18 cellular contexts compared by ENCODE assay signal in genomic region chr14:96559571-96559970, GRCh38.
"Had no signal": no experiment of that assay in that cellular context is flagged by ENCODE, and none has a peak within 500 bp of the region (broad histone marks: within the 10 kb centered on the region; RNA-seq: fewer than 3 reads in every experiment).

No MANE protein-coding gene starts in this region.

- ATAC-seq: psoas muscle, right lobe of liver, T-cell had no signal

- H3K4me2 ChIP-seq: smooth muscle cell had no signal

- H3K27me3 ChIP-seq: adrenal gland, esophagus muscularis mucosa, right lobe of liver had no signal

- H3K27ac ChIP-seq: adrenal gland, esophagus muscularis mucosa, psoas muscle, right lobe of liver, WERI-Rb-1 had no signal

- DNase-seq: activated CD4-positive, alpha-beta T cell treated with anti-CD3 and anti-CD28 coated beads, Interleukin-2, amount 50 U/mL, for 48 hours; activated naive CD4-positive, alpha-beta T cell treated with anti-CD3 and anti-CD28 coated beads, Interleukin-2, amount 10 ng/mL, durations not matched to agents 7 days and 5 days; adrenal gland; foreskin fibroblast; glutamatergic neuron; kidney glomerular epithelial cell; occipital lobe; psoas muscle; right lobe of liver; stimulated activated CD4-positive, alpha-beta T cell treated with anti-CD3 and anti-CD28 coated beads, Interleukin-4, amount 100 ng/mL, for 4 hours; stimulated activated CD8-positive, alpha-beta memory T cell treated with anti-CD3 and anti-CD28 coated beads, Interleukin-4, amount 100 ng/mL, for 48 hours; stimulated activated naive CD4-positive, alpha-beta T cell treated with Interleukin-2 at 50 U/mL for 16 hours; substantia nigra; T-cell; T1000; WERI-Rb-1 had no signal

- H3K4me1 ChIP-seq: adrenal gland, psoas muscle had no signal

- H3K9me3 ChIP-seq: adrenal gland, esophagus muscularis mucosa, psoas muscle, right lobe of liver had no signal

- H3K4me3 ChIP-seq: adrenal gland, esophagus muscularis mucosa, psoas muscle, right lobe of liver, smooth muscle cell had no signal
